In genomic region chr6:14435291-14435690, GRCh38 we compare ENCODE assay signal across 23 cellular contexts.
"Had no signal": no experiment of that assay in that cellular context is flagged by ENCODE, and none has a peak within 500 bp of the region (broad histone marks: within the 10 kb centered on the region; RNA-seq: fewer than 3 reads in every experiment).

No MANE protein-coding gene starts in this region.

- H3K9ac ChIP-seq: neural progenitor cell had no signal

- H3K27me3 ChIP-seq: heart left ventricle, left lung, neural progenitor cell, transverse colon had no signal

- H3K4me3 ChIP-seq: heart left ventricle, left lung, lung, neural progenitor cell, smooth muscle cell, transverse colon had no signal

- H2AFZ ChIP-seq: neural progenitor cell had no signal

- H3K9me3 ChIP-seq: heart left ventricle, left lung, transverse colon had no signal

- H3K36me3 ChIP-seq: heart left ventricle, left lung, neural progenitor cell, transverse colon had no signal

- H3K4me1 ChIP-seq: left lung had no signal

- ATAC-seq: activated T-cell treated with anti-CD3 and anti-CD28 coated beads, Interleukin-2, amount 50 U/mL, for 72 hours; esophagus mucosa; heart left ventricle; left lung; naive thymus-derived CD8-positive, alpha-beta T cell; sciatic nerve; stimulated activated naive B cell treated with anti-CD40 and anti-IgM and Interleukin-4, amounts not matched to agents 10 μg/mL and 1 μg/mL and 100 μg/mL, for 72 hours had no signal

- DNase-seq: activated CD4-positive, alpha-beta memory T cell treated with anti-CD3 and anti-CD28 coated beads for 36 hours; activated CD4-positive, alpha-beta T cell treated with anti-CD3 and anti-CD28 coated beads for 4 hours; activated CD4-positive, CD25-positive, alpha-beta regulatory T cell; activated effector memory CD4-positive, alpha-beta T cell treated with Interleukin-2 at 50 U/mL for 16 hours; activated naive CD4-positive, alpha-beta T cell treated with anti-CD3 and anti-CD28 coated beads, Interleukin-2, amount 10 ng/mL, durations not matched to agents 7 days and 5 days; activated T-cell treated with anti-CD3 and anti-CD28 coated beads, Interleukin-2, amount 50 U/mL, for 72 hours; anterior cingulate cortex; central memory CD4-positive, alpha-beta T cell; effector memory CD4-positive, alpha-beta T cell; heart left ventricle; left lung; naive thymus-derived CD8-positive, alpha-beta T cell; posterior cingulate gyrus; stimulated activated CD4-positive, alpha-beta T cell treated with anti-CD3 and anti-CD28 coated beads, Interleukin-2, amount 100 ng/mL, for 48 hours; stimulated activated CD8-positive, alpha-beta memory T cell treated with anti-CD3 and anti-CD28 coated beads, Interleukin-4, amount 100 ng/mL, for 48 hours; stimulated activated naive B cell treated with anti-CD40 and anti-IgM and Interleukin-4, amounts not matched to agents 10 μg/mL and 1 μg/mL and 100 μg/mL, for 72 hours; T-helper 9 cell; transverse colon had no signal

- H3K4me2 ChIP-seq: neural progenitor cell, smooth muscle cell had no signal

- H3K27ac ChIP-seq: left lung, neural progenitor cell, transverse colon had no signal
